Comparison of ENCODE assay signal across 8 cellular contexts in the genomic region with DNA sequence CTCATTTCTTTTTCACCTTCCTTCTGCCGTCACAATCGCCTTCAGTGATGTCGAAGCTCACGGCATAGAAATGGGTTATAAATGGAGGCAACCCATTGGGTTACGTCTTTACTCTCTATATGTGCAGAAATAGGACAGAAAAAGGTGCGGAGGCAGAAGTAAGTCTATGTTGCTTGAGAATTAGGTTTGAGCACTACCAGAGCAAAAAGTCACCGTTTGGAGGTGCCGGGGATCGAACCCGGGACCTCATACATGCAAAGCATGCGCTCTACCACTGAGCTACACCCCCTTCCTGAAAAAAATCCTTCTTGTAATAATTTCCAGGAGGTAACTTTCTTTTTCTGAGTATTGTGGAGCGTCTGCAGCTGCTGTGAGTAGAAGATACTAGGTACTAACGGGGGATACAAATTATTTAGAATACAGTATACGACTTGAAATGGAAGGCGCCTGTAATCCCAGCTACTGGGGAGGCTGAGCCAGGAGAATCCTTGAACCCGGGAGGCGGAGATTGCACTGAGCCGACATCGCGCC.
DNase-seq lines count a peak whose midpoint lies in the region; ATAC-seq lines count a peak whose summit lies in the region.

No MANE protein-coding gene starts in this region.

- H3K27ac Mint-ChIP-seq in activated CD4-positive, alpha-beta T cell treated with anti-CD3 and anti-CD28 coated beads, Interleukin-2, amount 10 ng/mL, durations not matched to agents 7 days and 5 days, result no peak overlapping the region
- no peak overlapping the region for H3K27ac Mint-ChIP-seq in activated T-helper 17 cell treated with anti-CD3 and anti-CD28 coated beads, Interleukin-2, amount 50 U/mL, for 72 hours

- no peak for ATAC-seq in activated T-helper 17 cell treated with anti-CD3 and anti-CD28 coated beads, Interleukin-2, amount 50 U/mL, for 72 hours (replicated peaks)
- ATAC-seq in left cardiac atrium (no peak), HG03045 (IDR thresholded peaks at IDR 0.05; ENCODE audit: unreplicated experiment) (no peak)

- peak overlapping the region; percentile 58 for H3K4me3 Mint-ChIP-seq in activated CD4-positive, alpha-beta T cell treated with anti-CD3 and anti-CD28 coated beads, Interleukin-2, amount 10 ng/mL, durations not matched to agents 7 days and 5 days
- H3K4me3 Mint-ChIP-seq in activated T-helper 17 cell treated with anti-CD3 and anti-CD28 coated beads, Interleukin-2, amount 50 U/mL, for 72 hours, result peak overlapping the region; percentile 43

- peaks cover 24% of the 10 kb centered on the region for H3K4me1 Mint-ChIP-seq in activated CD4-positive, alpha-beta T cell treated with anti-CD3 and anti-CD28 coated beads, Interleukin-2, amount 10 ng/mL, durations not matched to agents 7 days and 5 days
- no peaks in the 10 kb centered on the region for H3K4me1 Mint-ChIP-seq in activated T-helper 17 cell treated with anti-CD3 and anti-CD28 coated beads, Interleukin-2, amount 50 U/mL, for 72 hours

- no peak for DNase-seq in activated CD4-positive, alpha-beta T cell treated with anti-CD3 and anti-CD28 coated beads, Interleukin-2, amount 10 ng/mL, durations not matched to agents 7 days and 5 days
- no peak for DNase-seq in activated CD4-positive, alpha-beta T cell treated with anti-CD3 and anti-CD28 coated beads, Interleukin-2, amount 50 U/mL, for 1 hour
- DNase-seq in NCI-H2227 treated with DMSO at 0.1 percent for 48 hours (lab: John Stamatoyannopoulos, UW) (peak; percentile 46), left kidney (ENCODE audit: low read depth, low spot score) (peak; percentile 53), activated gamma-delta T cell (lab: John Stamatoyannopoulos, UW) (no peak), left cardiac atrium (no peak)

- CTCF ChIA-PET in activated CD4-positive, alpha-beta T cell treated with anti-CD3 and anti-CD28 coated beads, Interleukin-2, amount 10 ng/mL, durations not matched to agents 7 days and 5 days (lab: Charles Lee), result no interaction called here

- H3K9me3 Mint-ChIP-seq in activated CD4-positive, alpha-beta T cell treated with anti-CD3 and anti-CD28 coated beads, Interleukin-2, amount 10 ng/mL, durations not matched to agents 7 days and 5 days, result peaks cover 4% of the 10 kb centered on the region
- peaks cover 6% of the 10 kb centered on the region for H3K9me3 Mint-ChIP-seq in activated T-helper 17 cell treated with anti-CD3 and anti-CD28 coated beads, Interleukin-2, amount 50 U/mL, for 72 hours

- POLR2A ChIA-PET in activated CD4-positive, alpha-beta T cell treated with anti-CD3 and anti-CD28 coated beads, Interleukin-2, amount 10 ng/mL, durations not matched to agents 7 days and 5 days (lab: Charles Lee), result interaction anchor here (0.7 kb wide), 1 partner anchor 26 kb away, joined by 4 read pairs; no protein-coding TSS in a partner anchor

- peaks cover 13% of the 10 kb centered on the region for H3K36me3 Mint-ChIP-seq in activated CD4-positive, alpha-beta T cell treated with anti-CD3 and anti-CD28 coated beads, Interleukin-2, amount 10 ng/mL, durations not matched to agents 7 days and 5 days (ENCODE audit: low read depth)
- peaks cover 24% of the 10 kb centered on the region for H3K36me3 Mint-ChIP-seq in activated T-helper 17 cell treated with anti-CD3 and anti-CD28 coated beads, Interleukin-2, amount 50 U/mL, for 72 hours (ENCODE audit: low read depth)

- intact Hi-C loops in left cardiac atrium (cut with DNase I), result no loop called here

- peaks cover 88% of the 10 kb centered on the region for H3K27me3 Mint-ChIP-seq in activated CD4-positive, alpha-beta T cell treated with anti-CD3 and anti-CD28 coated beads, Interleukin-2, amount 10 ng/mL, durations not matched to agents 7 days and 5 days
- H3K27me3 Mint-ChIP-seq in activated T-helper 17 cell treated with anti-CD3 and anti-CD28 coated beads, Interleukin-2, amount 50 U/mL, for 72 hours, result peaks cover 76% of the 10 kb centered on the region

Comparison
In these comparisons a context has a peak if more than half of its experiments do, and no peak if none do; other contexts are left out.
1. DNase-seq: peak in NCI-H2227 treated with DMSO at 0.1 percent for 48 hours (single experiment) and left kidney (single experiment); none in activated CD4-positive, alpha-beta T cell treated with anti-CD3 and anti-CD28 coated beads, Interleukin-2, amount 10 ng/mL, durations not matched to agents 7 days and 5 days (single experiment), activated CD4-positive, alpha-beta T cell treated with anti-CD3 and anti-CD28 coated beads, Interleukin-2, amount 50 U/mL, for 1 hour (single experiment), activated gamma-delta T cell (single experiment) and left cardiac atrium (single experiment).